1 cellular context compared by ENCODE assay signal in genomic region chr15:67018451-67018850, GRCh38.
TF ChIP-seq lines count a peak whose summit lies in the region.

No MANE protein-coding gene starts in this region.

TF ChIP-seq in H1, 55 proteins besides CTCF, POLR2A, EP300 and RAD21:
- no peak for TF ChIP-seq NANOG (IDR thresholded peaks at IDR 0.05; ENCODE audit: insufficient read depth, low read depth, low read length, poor library complexity, severe bottlenecking)
- TF ChIP-seq SP4 (IDR thresholded peaks at IDR 0.05; ENCODE audit: low read length): no peak
- no peak for TF ChIP-seq EGR1 (IDR thresholded peaks at IDR 0.05; ENCODE audit: borderline replicate concordance, low read depth, low read length)
- TF ChIP-seq KDM5A (IDR thresholded peaks at IDR 0.05; ENCODE audit: low read length): no peak
